In genomic region chr4:148717988-148718387, GRCh38 we compare ENCODE assay signal across 24 cellular contexts.
"Had no signal": no experiment of that assay in that cellular context is flagged by ENCODE, and none has a peak within 500 bp of the region (broad histone marks: within the 10 kb centered on the region; RNA-seq: fewer than 3 reads in every experiment).

No MANE protein-coding gene starts in this region.

- H3K27me3 ChIP-seq: neural progenitor cell, ovary, right lobe of liver, stomach, thyroid gland, tibial nerve, upper lobe of left lung, vagina had no signal

- H3K4me3 ChIP-seq: neural progenitor cell, ovary, psoas muscle, right lobe of liver, skin epidermis, stomach, thoracic aorta, thyroid gland, tibial nerve, upper lobe of left lung, vagina had no signal

- H3K9me3 ChIP-seq: ovary, psoas muscle, right lobe of liver, thyroid gland, upper lobe of left lung, vagina had no signal

- H3K27ac ChIP-seq: neural progenitor cell, ovary, parathyroid adenoma, psoas muscle, right lobe of liver, skin epidermis, stomach, thoracic aorta, thyroid gland, tibial nerve, upper lobe of left lung, vagina had no signal

- ATAC-seq: naive thymus-derived CD4-positive, alpha-beta T cell; natural killer cell; psoas muscle; right cardiac atrium; right lobe of liver; stimulated activated effector memory CD8-positive, alpha-beta T cell treated with anti-CD3 and anti-CD28 coated beads, Interleukin-12 subunit alpha, Interleukin-12 subunit beta, amount 100 ng/mL, for 72 hours; stimulated activated naive B cell treated with anti-CD40 and anti-IgM and Interleukin-4, amounts not matched to agents 10 μg/mL and 1 μg/mL and 100 μg/mL, for 72 hours had no signal

- H3K4me1 ChIP-seq: parathyroid adenoma, psoas muscle, right lobe of liver, stomach, tibial nerve, upper lobe of left lung, vagina had no signal

- DNase-seq: naive thymus-derived CD4-positive, alpha-beta T cell; natural killer cell; occipital lobe; ovary; posterior cingulate gyrus; psoas muscle; right cardiac atrium; right lobe of liver; stimulated activated CD4-positive, alpha-beta T cell treated with anti-CD3 and anti-CD28 coated beads, Interleukin-15, amount 100 ng/mL, for 24 hours; stimulated activated CD4-positive, alpha-beta T cell treated with anti-CD3 and anti-CD28 coated beads, Interleukin-2, amount 100 ng/mL, for 24 hours; stimulated activated CD4-positive, alpha-beta T cell treated with anti-CD3 and anti-CD28 coated beads, Interleukin-2, amount 100 ng/mL, for 48 hours; stimulated activated CD4-positive, alpha-beta T cell treated with anti-CD3 and anti-CD28 coated beads, Interleukin-4, amount 100 ng/mL, for 24 hours; stimulated activated naive B cell treated with anti-CD40 and anti-IgM and Interleukin-4, amounts not matched to agents 10 μg/mL and 1 μg/mL and 100 μg/mL, for 72 hours; stimulated activated naive CD4-positive, alpha-beta T cell treated with Interleukin-2 at 50 U/mL for 16 hours; stomach; thyroid gland; upper lobe of left lung had no signal

- H3K36me3 ChIP-seq: neural progenitor cell, ovary, right lobe of liver, stomach, thoracic aorta, thyroid gland, tibial nerve, upper lobe of left lung, vagina had no signal
